In genomic region chr13:91357613-91358383, GRCh38 we compare ENCODE assay signal across 1 cellular context.
TF ChIP-seq lines count a peak whose summit lies in the region.

No MANE protein-coding gene starts in this region.

TF ChIP-seq in WTC11, 78 proteins besides CTCF, POLR2A, EP300 and RAD21 (continued from another document):
- TF ChIP-seq ZMAT4 (CRISPR knock-in tag; IDR thresholded peaks at IDR 0.05) (0 out of 2 replicates have a peak, but pooled peaks have one; percentile 41), ZNF671 (CRISPR knock-in tag; IDR thresholded peaks at IDR 0.05) (peak; percentile 18; the same call in 1 of the 2 replicates), ZNF396 (CRISPR knock-in tag; IDR thresholded peaks at IDR 0.05; ENCODE audit: borderline replicate concordance) (no peak), EMX1 (CRISPR knock-in tag; IDR thresholded peaks at IDR 0.05) (peak; percentile 26; the same call in 1 of the 2 replicates), ATF2 (CRISPR knock-in tag; IDR thresholded peaks at IDR 0.05; ENCODE audit: borderline replicate concordance, low read depth) (no peak), KAT7 (CRISPR knock-in tag; IDR thresholded peaks at IDR 0.05; ENCODE audit: borderline replicate concordance) (no peak)
- TF ChIP-seq, protein P1, sequence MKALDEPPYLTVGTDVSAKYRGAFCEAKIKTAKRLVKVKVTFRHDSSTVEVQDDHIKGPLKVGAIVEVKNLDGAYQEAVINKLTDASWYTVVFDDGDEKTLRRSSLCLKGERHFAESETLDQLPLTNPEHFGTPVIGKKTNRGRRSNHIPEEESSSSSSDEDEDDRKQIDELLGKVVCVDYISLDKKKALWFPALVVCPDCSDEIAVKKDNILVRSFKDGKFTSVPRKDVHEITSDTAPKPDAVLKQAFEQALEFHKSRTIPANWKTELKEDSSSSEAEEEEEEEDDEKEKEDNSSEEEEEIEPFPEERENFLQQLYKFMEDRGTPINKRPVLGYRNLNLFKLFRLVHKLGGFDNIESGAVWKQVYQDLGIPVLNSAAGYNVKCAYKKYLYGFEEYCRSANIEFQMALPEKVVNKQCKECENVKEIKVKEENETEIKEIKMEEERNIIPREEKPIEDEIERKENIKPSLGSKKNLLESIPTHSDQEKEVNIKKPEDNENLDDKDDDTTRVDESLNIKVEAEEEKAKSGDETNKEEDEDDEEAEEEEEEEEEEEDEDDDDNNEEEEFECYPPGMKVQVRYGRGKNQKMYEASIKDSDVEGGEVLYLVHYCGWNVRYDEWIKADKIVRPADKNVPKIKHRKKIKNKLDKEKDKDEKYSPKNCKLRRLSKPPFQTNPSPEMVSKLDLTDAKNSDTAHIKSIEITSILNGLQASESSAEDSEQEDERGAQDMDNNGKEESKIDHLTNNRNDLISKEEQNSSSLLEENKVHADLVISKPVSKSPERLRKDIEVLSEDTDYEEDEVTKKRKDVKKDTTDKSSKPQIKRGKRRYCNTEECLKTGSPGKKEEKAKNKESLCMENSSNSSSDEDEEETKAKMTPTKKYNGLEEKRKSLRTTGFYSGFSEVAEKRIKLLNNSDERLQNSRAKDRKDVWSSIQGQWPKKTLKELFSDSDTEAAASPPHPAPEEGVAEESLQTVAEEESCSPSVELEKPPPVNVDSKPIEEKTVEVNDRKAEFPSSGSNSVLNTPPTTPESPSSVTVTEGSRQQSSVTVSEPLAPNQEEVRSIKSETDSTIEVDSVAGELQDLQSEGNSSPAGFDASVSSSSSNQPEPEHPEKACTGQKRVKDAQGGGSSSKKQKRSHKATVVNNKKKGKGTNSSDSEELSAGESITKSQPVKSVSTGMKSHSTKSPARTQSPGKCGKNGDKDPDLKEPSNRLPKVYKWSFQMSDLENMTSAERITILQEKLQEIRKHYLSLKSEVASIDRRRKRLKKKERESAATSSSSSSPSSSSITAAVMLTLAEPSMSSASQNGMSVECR (CRISPR knock-in tag; IDR thresholded peaks at IDR 0.05; ENCODE audit: borderline replicate concordance) = no peak
- TF ChIP-seq, protein P2, sequence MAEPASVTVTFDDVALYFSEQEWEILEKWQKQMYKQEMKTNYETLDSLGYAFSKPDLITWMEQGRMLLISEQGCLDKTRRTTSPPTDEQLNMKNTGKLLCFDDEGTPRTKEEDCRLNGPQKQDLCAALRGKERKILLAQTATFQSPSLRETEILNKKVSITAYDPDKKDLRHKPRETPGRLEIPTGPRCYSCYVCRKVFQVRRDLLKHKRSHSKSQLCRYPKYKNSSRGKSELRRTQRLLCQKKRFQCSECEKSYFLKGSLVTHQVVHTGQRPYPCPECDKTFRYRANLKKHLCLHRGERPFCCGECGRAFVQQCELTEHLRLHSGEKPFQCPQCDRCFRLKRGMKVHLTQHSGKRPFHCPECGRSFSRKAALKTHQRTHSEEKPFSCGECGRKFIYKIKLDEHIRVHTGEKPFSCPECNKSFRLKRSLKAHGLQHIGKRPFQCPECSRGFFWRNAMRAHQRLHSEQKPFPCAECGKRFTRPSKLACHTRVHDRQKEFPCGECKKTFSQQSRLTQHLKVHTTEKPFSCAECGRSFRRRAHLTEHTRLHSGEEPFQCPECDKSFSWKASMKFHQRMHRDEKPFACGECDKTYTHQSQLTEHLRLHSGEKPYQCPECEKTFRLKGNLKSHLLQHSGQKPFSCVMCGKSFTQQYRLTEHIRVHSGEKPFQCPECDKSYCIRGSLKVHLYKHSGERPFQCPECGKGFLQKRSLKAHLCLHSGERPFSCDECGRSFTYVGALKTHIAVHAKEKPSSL (CRISPR knock-in tag; conservative IDR thresholded peaks at IDR 0.05) = peak; percentile 70; the same call in 1 of the 2 replicates
- TF ChIP-seq, protein P3, sequence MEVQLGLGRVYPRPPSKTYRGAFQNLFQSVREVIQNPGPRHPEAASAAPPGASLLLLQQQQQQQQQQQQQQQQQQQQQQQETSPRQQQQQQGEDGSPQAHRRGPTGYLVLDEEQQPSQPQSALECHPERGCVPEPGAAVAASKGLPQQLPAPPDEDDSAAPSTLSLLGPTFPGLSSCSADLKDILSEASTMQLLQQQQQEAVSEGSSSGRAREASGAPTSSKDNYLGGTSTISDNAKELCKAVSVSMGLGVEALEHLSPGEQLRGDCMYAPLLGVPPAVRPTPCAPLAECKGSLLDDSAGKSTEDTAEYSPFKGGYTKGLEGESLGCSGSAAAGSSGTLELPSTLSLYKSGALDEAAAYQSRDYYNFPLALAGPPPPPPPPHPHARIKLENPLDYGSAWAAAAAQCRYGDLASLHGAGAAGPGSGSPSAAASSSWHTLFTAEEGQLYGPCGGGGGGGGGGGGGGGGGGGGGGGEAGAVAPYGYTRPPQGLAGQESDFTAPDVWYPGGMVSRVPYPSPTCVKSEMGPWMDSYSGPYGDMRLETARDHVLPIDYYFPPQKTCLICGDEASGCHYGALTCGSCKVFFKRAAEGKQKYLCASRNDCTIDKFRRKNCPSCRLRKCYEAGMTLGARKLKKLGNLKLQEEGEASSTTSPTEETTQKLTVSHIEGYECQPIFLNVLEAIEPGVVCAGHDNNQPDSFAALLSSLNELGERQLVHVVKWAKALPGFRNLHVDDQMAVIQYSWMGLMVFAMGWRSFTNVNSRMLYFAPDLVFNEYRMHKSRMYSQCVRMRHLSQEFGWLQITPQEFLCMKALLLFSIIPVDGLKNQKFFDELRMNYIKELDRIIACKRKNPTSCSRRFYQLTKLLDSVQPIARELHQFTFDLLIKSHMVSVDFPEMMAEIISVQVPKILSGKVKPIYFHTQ (CRISPR knock-in tag; IDR thresholded peaks at IDR 0.05) = 0 out of 2 replicates have a peak, but pooled peaks have one; percentile 8
TF ChIP-seq in WTC11: peak in this region for 8.
